Comparison of ENCODE assay signal across 8 cellular contexts in the genomic region with DNA sequence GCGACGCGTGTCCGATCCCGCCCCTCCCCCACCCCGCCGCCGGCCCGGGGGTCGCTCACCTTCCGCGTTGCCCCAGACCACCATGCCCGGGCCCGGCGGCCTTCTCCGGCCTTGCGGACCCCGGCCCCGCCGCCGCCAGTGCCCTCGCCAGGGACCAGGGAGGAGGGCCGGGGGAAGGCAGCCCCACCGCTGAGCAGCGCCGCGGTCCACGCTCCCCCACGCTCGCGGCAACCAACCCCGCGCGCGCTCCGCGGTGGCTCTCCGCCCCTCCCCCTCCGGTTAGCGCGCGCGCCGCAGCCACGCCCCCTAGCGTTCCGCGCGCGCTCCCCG. TPM values are rescaled to one million over a fixed set of nuclear protein-coding genes. Genes with fewer than 3 reads are reported as not detected.
DNase-seq lines count a peak whose midpoint lies in the region; ATAC-seq and TF ChIP-seq lines count a peak whose summit lies in the region.

TSS of gene REV1 (minus strand) at position 260 of the 330 bp plus-strand sequence. CDS start 25,042 bp downstream, outside the sequence.

- H3K9me3 ChIP-seq in HEK293 (ENCODE audit: control insufficient read depth, insufficient read depth, low read depth, low read length) (no peaks in the 10 kb centered on the region), heart right ventricle (no peaks in the 10 kb centered on the region)

- no peak for ATAC-seq in activated CD8-positive, alpha-beta T cell treated with anti-CD3 and anti-CD28 coated beads for 36 hours
- ATAC-seq in heart right ventricle (no peak), GM18502 (IDR thresholded peaks at IDR 0.05; ENCODE audit: poor library complexity, unreplicated experiment) (no peak), GM18867 (IDR thresholded peaks at IDR 0.05; ENCODE audit: unreplicated experiment) (no peak)

- no peaks in the 10 kb centered on the region for H3K36me3 ChIP-seq in HEK293 (ENCODE audit: control insufficient read depth in 2 of 2, insufficient read depth in 1 of 2, low read length in 2 of 2)
- H3K36me3 ChIP-seq in heart right ventricle = no peaks in the 10 kb centered on the region

- 0 to 1% methylated on average over 25 to 42 of the region's 51 CpGs for WGBS in heart right ventricle, 2 donors

- H3K27ac Mint-ChIP-seq in activated CD8-positive, alpha-beta T cell treated with anti-CD3 and anti-CD28 coated beads for 36 hours = peak within 1 kb of the TSS; percentile 98

- H3K4me3 ChIP-seq in HEK293 (ENCODE audit: low read depth, low read length) (peak within 1 kb of the TSS; percentile 65), heart right ventricle (peak within 1 kb of the TSS; percentile 55 to 96 (median 86)), retinal pigment epithelial cell (ENCODE audit: low read length) (peak within 1 kb of the TSS; percentile 77)

- CTCF ChIA-PET in HEK293 (lab: Yijun Ruan, JAX) = interaction anchor here (1.0 kb wide), 1 partner anchor 55 kb away, joined by 3 read pairs; no protein-coding TSS in a partner anchor
- CTCF ChIA-PET in activated CD8-positive, alpha-beta T cell treated with anti-CD3 and anti-CD28 coated beads for 36 hours (lab: Charles Lee) = interaction anchor here (0.7 to 1.9 kb wide), 8 partner anchors 10 to 154 kb away, joined by 3 to 7 read pairs (median 3); partner anchors contain the start of gene TXNDC9

- POLR2A ChIA-PET in HEK293 (lab: Yijun Ruan, JAX) = interaction anchor here (1.8 kb wide), 1 partner anchor 153 kb away, joined by 10 read pairs; the partner anchor contains the start of genes EIF5B and TXNDC9
- POLR2A ChIA-PET in activated CD8-positive, alpha-beta T cell treated with anti-CD3 and anti-CD28 coated beads for 36 hours (lab: Charles Lee) = no interaction called here

- no peaks in the 10 kb centered on the region for H3K9me3 Mint-ChIP-seq in activated CD8-positive, alpha-beta T cell treated with anti-CD3 and anti-CD28 coated beads for 36 hours

- no peaks in the 10 kb centered on the region for H3K27me3 ChIP-seq in heart right ventricle

- DNase-seq in activated CD8-positive, alpha-beta T cell treated with anti-CD3 and anti-CD28 coated beads for 36 hours = no peak
- no peak for DNase-seq in heart right ventricle
- no peak for DNase-seq in retinal pigment epithelial cell (ENCODE audit: low read depth)
- DNase-seq in NCI-H2196 (lab: John Stamatoyannopoulos, UW; ENCODE audit: unreplicated experiment) = no peak
- no peak for DNase-seq in GF-D8 (lab: John Stamatoyannopoulos, UW)

- intact Hi-C loops in activated CD8-positive, alpha-beta T cell treated with anti-CD3 and anti-CD28 coated beads for 36 hours (cut with micrococcal nuclease) = loop anchor here (2.0 kb wide), 1 partner anchor 153 kb away; the partner anchor contains the start of genes EIF5B and TXNDC9
- intact Hi-C loops in heart right ventricle (cut with DNase I) = loop anchor here (1.0 to 10.0 kb wide), 12 partner anchors 37 to 845 kb away; partner anchors contain the start of genes EIF5B (in 7 of the 10), TXNDC9 (in 7 of the 10), MITD1 (in 1 of the 10) and MRPL30 (in 1 of the 10)

- peak within 1 kb of the TSS; percentile 95 for H3K4me3 Mint-ChIP-seq in activated CD8-positive, alpha-beta T cell treated with anti-CD3 and anti-CD28 coated beads for 36 hours

- H3K4me1 ChIP-seq in HEK293 (ENCODE audit: control insufficient read depth, insufficient read depth, low read length) (peaks cover 22% of the 10 kb centered on the region), heart right ventricle (peaks cover 5 to 48% (median 44%) of the 10 kb centered on the region in 9 donors)

- peak within 1 kb of the TSS; percentile 87 for H3K27ac ChIP-seq in HEK293 (ENCODE audit: extremely low read depth, low read depth, low read length)
- peak within 1 kb of the TSS; percentile 92 to 99 (median 98) for H3K27ac ChIP-seq in heart right ventricle

- H3K4me1 Mint-ChIP-seq in activated CD8-positive, alpha-beta T cell treated with anti-CD3 and anti-CD28 coated beads for 36 hours (ENCODE audit: low read depth) = peaks cover 42% of the 10 kb centered on the region

- no peak for TF ChIP-seq CTCF in HEK293 (tag by site-specific recombination; IDR thresholded peaks at IDR 0.05)
- no peak for TF ChIP-seq CTCF in activated CD8-positive, alpha-beta T cell treated with anti-CD3 and anti-CD28 coated beads for 36 hours (IDR thresholded peaks at IDR 0.05)
- TF ChIP-seq CTCF in heart right ventricle (IDR thresholded peaks at IDR 0.05) = no peak
- TF ChIP-seq CTCF in retinal pigment epithelial cell (conservative IDR thresholded peaks at IDR 0.05; ENCODE audit: low read depth, low read length) = no peak

- peaks cover 15% of the 10 kb centered on the region for H3K36me3 Mint-ChIP-seq in activated CD8-positive, alpha-beta T cell treated with anti-CD3 and anti-CD28 coated beads for 36 hours (ENCODE audit: low read depth)

- no peaks in the 10 kb centered on the region for H3K27me3 Mint-ChIP-seq in activated CD8-positive, alpha-beta T cell treated with anti-CD3 and anti-CD28 coated beads for 36 hours

TF ChIP-seq in HEK293, 187 proteins besides CTCF, POLR2A, EP300 and RAD21:
- peak; percentile 38 for TF ChIP-seq PRDM10 (tag by site-specific recombination; IDR thresholded peaks at IDR 0.05)
- TF ChIP-seq KLF10 (tag by site-specific recombination; IDR thresholded peaks at IDR 0.05) = peak; percentile 43; the same call in 1 of the 2 replicates
- TF ChIP-seq FEZF1 (tag by site-specific recombination; IDR thresholded peaks at IDR 0.05) = no peak

RNA-seq across cellular contexts. Expression of gene REV1, which starts in this region (rescaled TPM):
- 10 to 100 TPM; 29.2 to 31.1 TPM for total RNA-seq in activated CD8-positive, alpha-beta T cell treated with anti-CD3 and anti-CD28 coated beads for 36 hours
- 10 to 100 TPM; 26.3 to 83.1 (median 31.6) TPM for total RNA-seq in heart right ventricle
- polyA plus RNA-seq in heart right ventricle = 10 to 100 TPM in 1 of 2 donors, 1 to 10 TPM in 1; 9.6 to 25.3 TPM
